Comparison of ENCODE assay signal across 1 cellular context in genomic region chr11:129979046-129979605, GRCh38.
TF ChIP-seq lines count a peak whose summit lies in the region.

No MANE protein-coding gene starts in this region.

TF ChIP-seq in GM23338, 12 proteins besides CTCF, POLR2A, EP300 and RAD21:
- TF ChIP-seq ETS1 (IDR thresholded peaks at IDR 0.05) = no peak
- no peak for TF ChIP-seq JUNB (IDR thresholded peaks at IDR 0.05; ENCODE audit: unreplicated experiment)
- TF ChIP-seq CREB1 (CRISPR knock-in tag; IDR thresholded peaks at IDR 0.05; ENCODE audit: low read depth) = no peak
- no peak for TF ChIP-seq NANOG (IDR thresholded peaks at IDR 0.05; ENCODE audit: borderline replicate concordance)
- no peak for TF ChIP-seq ZNF114 (CRISPR knock-in tag; IDR thresholded peaks at IDR 0.05)
- no peak for TF ChIP-seq ZNF462 (CRISPR knock-in tag; IDR thresholded peaks at IDR 0.05)
- TF ChIP-seq STAT1 (IDR thresholded peaks at IDR 0.05; ENCODE audit: unreplicated experiment) = no peak
- no peak for TF ChIP-seq POLR2AphosphoS5 (IDR thresholded peaks at IDR 0.05; ENCODE audit: low read depth)
- TF ChIP-seq REST (IDR thresholded peaks at IDR 0.05; ENCODE audit: unreplicated experiment) = no peak
